Comparison of ENCODE assay signal across 10 cellular contexts in genomic region chr10:105952153-105952552, GRCh38.
DNase-seq lines count a peak whose midpoint lies in the region; ATAC-seq, FAIRE-seq and TF ChIP-seq lines count a peak whose summit lies in the region.
"Had no signal": no experiment of that assay in that cellular context is flagged by ENCODE, and none has a peak within 500 bp of the region (broad histone marks: within the 10 kb centered on the region; RNA-seq: fewer than 3 reads in every experiment).

No MANE protein-coding gene starts in this region.

- no peaks in the 10 kb centered on the region for H3K27me3 ChIP-seq in adipocyte (replicated peaks; ENCODE audit: control insufficient read depth, insufficient read depth, low read length)
- no peaks in the 10 kb centered on the region for H3K27me3 ChIP-seq in liver (ENCODE audit: control insufficient read depth in 4 of 4, insufficient read depth in 4 of 4, low read length in 3 of 4)

- FAIRE-seq in frontal cortex (lab: Jason Lieb, UNC), result no peak

- H3K4me1 ChIP-seq in adipocyte (ENCODE audit: control insufficient read depth, insufficient read depth, low read length) (no peaks in the 10 kb centered on the region), liver (ENCODE audit: control insufficient read depth in 4 of 4, insufficient read depth in 4 of 4, low read length in 3 of 4) (no peaks in the 10 kb centered on the region)

- in situ Hi-C loops in G401 (cut with HindIII; ENCODE audit: low sequenced_read_pairs), result no loop called here

- WGBS in liver, result 11% methylated on average over 3 of the region's 3 CpGs

- H3K9ac ChIP-seq in adipocyte (ENCODE audit: low read length) (no peak overlapping the region), liver (ENCODE audit: low read depth in 1 of 2, low read length in 2 of 2) (no peak overlapping the region)

- peak; percentile 17 to 37 for TF ChIP-seq RAD21 in liver (IDR thresholded peaks at IDR 0.05)

- ATAC-seq in Right ventricle myocardium inferior (peak; percentile 56), HG03175 (IDR thresholded peaks at IDR 0.05; ENCODE audit: unreplicated experiment) (peak; percentile 86)

- DNase-seq in Right ventricle myocardium inferior (ENCODE audit: missing footprints) (no peak), cardiac septum (ENCODE audit: low spot score) (no peak), adipocyte (ENCODE audit: low read depth) (peak; percentile 71), frontal cortex (ENCODE audit: low spot score in 2 of 2) (no peak), G401 (ENCODE audit: low spot score) (no peak), pons (ENCODE audit: low spot score) (no peak)

- TF ChIP-seq CTCF in liver (IDR thresholded peaks at IDR 0.05; ENCODE audit: low read depth, low read length, missing input control), result no peak

- H3K9me3 ChIP-seq in adipocyte (ENCODE audit: control insufficient read depth, low read length) (no peaks in the 10 kb centered on the region), liver (ENCODE audit: control insufficient read depth in 4 of 4, low read length in 3 of 4) (no peaks in the 10 kb centered on the region)

- no peak overlapping the region for H3K27ac ChIP-seq in liver (ENCODE audit: low read depth in 1 of 2, low read length in 2 of 2)
- H3K27ac ChIP-seq: C4-2B, skin epidermis had no signal

- intact Hi-C loops in Right ventricle myocardium inferior (cut with DNase I) (loop anchor here (5.0 to 10.0 kb wide), 2 partner anchors 225 to 623 kb away; no protein-coding TSS in a partner anchor), cardiac septum (cut with DNase I) (loop anchor here (10.0 kb wide), 1 partner anchor 223 kb away; no protein-coding TSS in a partner anchor)

- H3K36me3 ChIP-seq in adipocyte (ENCODE audit: control insufficient read depth, insufficient read depth, low read length, severe bottlenecking), result no peaks in the 10 kb centered on the region
- no peaks in the 10 kb centered on the region for H3K36me3 ChIP-seq in liver (ENCODE audit: control insufficient read depth in 4 of 4, insufficient read depth in 3 of 4, low read depth in 1 of 4, low read length in 3 of 4)

- H3K4me3 ChIP-seq in adipocyte (ENCODE audit: low read length), result peak overlapping the region; percentile 9
- H3K4me3 ChIP-seq in liver (ENCODE audit: low read depth in 1 of 3, low read length in 3 of 3), result no peak overlapping the region
- H3K4me3 ChIP-seq: skin epidermis had no signal

TF ChIP-seq in liver, 16 proteins besides CTCF, POLR2A, EP300 and RAD21:
- TF ChIP-seq MAX (IDR thresholded peaks at IDR 0.05) (no peak), FOXA2 (IDR thresholded peaks at IDR 0.05) (peak; percentile 44)
